32 cellular contexts compared by ENCODE assay signal in genomic region chr4:138826754-138827153, GRCh38.
"Had no signal": no experiment of that assay in that cellular context is flagged by ENCODE, and none has a peak within 500 bp of the region (broad histone marks: within the 10 kb centered on the region; RNA-seq: fewer than 3 reads in every experiment).

No MANE protein-coding gene starts in this region.

- ATAC-seq: activated CD4-positive, alpha-beta T cell treated with anti-CD3 and anti-CD28 coated beads for 36 hours; activated CD8-positive, alpha-beta memory T cell treated with anti-CD3 and anti-CD28 coated beads, Interleukin-2, amount 10 ng/mL, durations not matched to agents 7 days and 5 days; activated CD8-positive, alpha-beta T cell treated with anti-CD3 and anti-CD28 coated beads, Interleukin-2, amount 10 ng/mL, durations not matched to agents 7 days and 5 days; activated naive CD8-positive, alpha-beta T cell treated with anti-CD3 and anti-CD28 coated beads, Interleukin-2, amount 50 U/mL, for 24 hours; T-helper 17 cell had no signal

- DNase-seq: activated CD4-positive, alpha-beta memory T cell treated with anti-CD3 and anti-CD28 coated beads for 36 hours; activated CD4-positive, alpha-beta T cell treated with anti-CD3 and anti-CD28 coated beads for 36 hours; activated CD4-positive, alpha-beta T cell treated with anti-CD3 and anti-CD28 coated beads, Interleukin-2, amount 10 ng/mL, durations not matched to agents 24 days and 14 days; activated CD4-positive, CD25-positive, alpha-beta regulatory T cell; activated CD4-positive, CD25-positive, alpha-beta regulatory T cell treated with anti-CD3 and anti-CD28 coated beads, Interleukin-2, amount 50 U/mL, for 72 hours; activated CD8-positive, alpha-beta memory T cell treated with anti-CD3 and anti-CD28 coated beads, Interleukin-2, amount 10 ng/mL, durations not matched to agents 7 days and 5 days; activated CD8-positive, alpha-beta memory T cell treated with anti-CD3 and anti-CD28 coated beads, Interleukin-2, amount 50 U/mL, for 4 hours; activated CD8-positive, alpha-beta T cell treated with anti-CD3 and anti-CD28 coated beads, Interleukin-2, amount 10 ng/mL, durations not matched to agents 7 days and 5 days; activated effector memory CD4-positive, alpha-beta T cell treated with anti-CD3 and anti-CD28 coated beads, Interleukin-2, amount 50 U/mL, for 16 hours; activated naive CD4-positive, alpha-beta T cell treated with anti-CD3 and anti-CD28 coated beads for 36 hours; activated naive CD8-positive, alpha-beta T cell treated with anti-CD3 and anti-CD28 coated beads for 36 hours; activated naive CD8-positive, alpha-beta T cell treated with anti-CD3 and anti-CD28 coated beads, Interleukin-2, amount 50 U/mL, for 24 hours; activated T-cell treated with anti-CD3 and anti-CD28 coated beads, Interleukin-2, amount 50 U/mL, for 1 hour; activated T-cell treated with anti-CD3 and anti-CD28 coated beads, Interleukin-2, amount 50 U/mL, for 48 hours; adrenal gland; amygdala; brain microvascular endothelial cell; caudate nucleus; cerebellar nuclear complex; colonic mucosa; effector CD8-positive, alpha-beta T cell; foreskin fibroblast; head of caudate nucleus; T-helper 1 cell; T-helper 17 cell; T1000 had no signal

- H3K27me3 ChIP-seq: adrenal gland, ascending aorta, brain microvascular endothelial cell, colonic mucosa had no signal

- H3K4me3 ChIP-seq: adrenal gland, ascending aorta, colonic mucosa had no signal

- H3K27me3 Mint-ChIP-seq: activated CD4-positive, alpha-beta memory T cell treated with anti-CD3 and anti-CD28 coated beads for 36 hours; activated CD8-positive, alpha-beta memory T cell treated with anti-CD3 and anti-CD28 coated beads, Interleukin-2, amount 10 ng/mL, durations not matched to agents 7 days and 5 days; activated naive CD8-positive, alpha-beta T cell treated with anti-CD3 and anti-CD28 coated beads for 36 hours; activated naive CD8-positive, alpha-beta T cell treated with anti-CD3 and anti-CD28 coated beads, Interleukin-2, amount 50 U/mL, for 24 hours had no signal

- H3K27ac Mint-ChIP-seq: activated CD4-positive, alpha-beta memory T cell treated with anti-CD3 and anti-CD28 coated beads for 36 hours; activated CD4-positive, alpha-beta T cell treated with anti-CD3 and anti-CD28 coated beads for 36 hours; activated CD4-positive, alpha-beta T cell treated with anti-CD3 and anti-CD28 coated beads, Interleukin-2, amount 10 ng/mL, durations not matched to agents 24 days and 14 days; activated CD8-positive, alpha-beta memory T cell treated with anti-CD3 and anti-CD28 coated beads, Interleukin-2, amount 10 ng/mL, durations not matched to agents 7 days and 5 days; activated CD8-positive, alpha-beta T cell treated with anti-CD3 and anti-CD28 coated beads, Interleukin-2, amount 10 ng/mL, durations not matched to agents 7 days and 5 days; activated naive CD4-positive, alpha-beta T cell treated with anti-CD3 and anti-CD28 coated beads for 36 hours; activated naive CD4-positive, alpha-beta T cell treated with anti-CD3 and anti-CD28 coated beads, Interleukin-2, amount 50 U/mL, for 24 hours; activated naive CD8-positive, alpha-beta T cell treated with anti-CD3 and anti-CD28 coated beads for 36 hours; activated naive CD8-positive, alpha-beta T cell treated with anti-CD3 and anti-CD28 coated beads, Interleukin-2, amount 50 U/mL, for 24 hours; activated T-helper 1 cell treated with anti-CD3 and anti-CD28 coated beads, Interleukin-12 subunit alpha, Interleukin-12 subunit beta, Interleukin-2, Interleukin-4 antibody, amounts not matched to agents 30 ng/mL and 10 ng/mL and 1 ng/mL, durations not matched to agents 14 hours and 24 hours and 36 hours; activated T-helper 2 cell treated with anti-CD3 and anti-CD28 coated beads, Interferon-gamma antibody, Interleukin-2, Interleukin-4, amounts not matched to agents 10 μg/mL and 5 μg/mL and 100 μg/mL, durations not matched to agents 14 hours and 24 hours and 36 hours; T-helper 17 cell; T-helper 2 cell treated with Interferon-gamma antibody and Interleukin-4, amounts not matched to agents 5 μg/mL and 100 μg/mL, for 36 hours had no signal

- H3K4me1 ChIP-seq: adrenal gland, ascending aorta, colonic mucosa had no signal

- H3K36me3 Mint-ChIP-seq: activated CD4-positive, alpha-beta memory T cell treated with anti-CD3 and anti-CD28 coated beads for 36 hours; activated CD8-positive, alpha-beta memory T cell treated with anti-CD3 and anti-CD28 coated beads, Interleukin-2, amount 10 ng/mL, durations not matched to agents 7 days and 5 days; activated naive CD4-positive, alpha-beta T cell treated with anti-CD3 and anti-CD28 coated beads, Interleukin-2, amount 50 U/mL, for 24 hours; activated naive CD8-positive, alpha-beta T cell treated with anti-CD3 and anti-CD28 coated beads for 36 hours had no signal

- H3K27ac ChIP-seq: adrenal gland, ascending aorta, brain microvascular endothelial cell, colonic mucosa, epithelial cell of prostate had no signal

- H3K4me3 Mint-ChIP-seq: activated CD4-positive, alpha-beta memory T cell treated with anti-CD3 and anti-CD28 coated beads for 36 hours; activated CD4-positive, alpha-beta T cell treated with anti-CD3 and anti-CD28 coated beads for 36 hours; activated CD4-positive, alpha-beta T cell treated with anti-CD3 and anti-CD28 coated beads, Interleukin-2, amount 10 ng/mL, durations not matched to agents 24 days and 14 days; activated CD8-positive, alpha-beta memory T cell treated with anti-CD3 and anti-CD28 coated beads, Interleukin-2, amount 10 ng/mL, durations not matched to agents 7 days and 5 days; activated CD8-positive, alpha-beta T cell treated with anti-CD3 and anti-CD28 coated beads, Interleukin-2, amount 10 ng/mL, durations not matched to agents 7 days and 5 days; activated naive CD4-positive, alpha-beta T cell treated with anti-CD3 and anti-CD28 coated beads for 36 hours; activated naive CD4-positive, alpha-beta T cell treated with anti-CD3 and anti-CD28 coated beads, Interleukin-2, amount 50 U/mL, for 24 hours; activated naive CD8-positive, alpha-beta T cell treated with anti-CD3 and anti-CD28 coated beads for 36 hours; activated naive CD8-positive, alpha-beta T cell treated with anti-CD3 and anti-CD28 coated beads, Interleukin-2, amount 50 U/mL, for 24 hours; activated T-helper 1 cell treated with anti-CD3 and anti-CD28 coated beads, Interleukin-12 subunit alpha, Interleukin-12 subunit beta, Interleukin-2, Interleukin-4 antibody, amounts not matched to agents 30 ng/mL and 10 ng/mL and 1 ng/mL, durations not matched to agents 14 hours and 24 hours and 36 hours; T-helper 17 cell; T-helper 2 cell treated with Interferon-gamma antibody and Interleukin-4, amounts not matched to agents 5 μg/mL and 100 μg/mL, for 36 hours had no signal

- H3K36me3 ChIP-seq: adrenal gland, ascending aorta, brain microvascular endothelial cell, colonic mucosa had no signal

- H3K9me3 ChIP-seq: adrenal gland, ascending aorta, colonic mucosa had no signal

- H3K4me1 Mint-ChIP-seq: activated CD4-positive, alpha-beta T cell treated with anti-CD3 and anti-CD28 coated beads for 36 hours; activated CD4-positive, alpha-beta T cell treated with anti-CD3 and anti-CD28 coated beads, Interleukin-2, amount 10 ng/mL, durations not matched to agents 24 days and 14 days; activated CD8-positive, alpha-beta memory T cell treated with anti-CD3 and anti-CD28 coated beads, Interleukin-2, amount 10 ng/mL, durations not matched to agents 7 days and 5 days; activated naive CD4-positive, alpha-beta T cell treated with anti-CD3 and anti-CD28 coated beads, Interleukin-2, amount 50 U/mL, for 24 hours; activated naive CD8-positive, alpha-beta T cell treated with anti-CD3 and anti-CD28 coated beads for 36 hours; activated naive CD8-positive, alpha-beta T cell treated with anti-CD3 and anti-CD28 coated beads, Interleukin-2, amount 50 U/mL, for 24 hours; T-helper 17 cell had no signal

- H3K9me3 Mint-ChIP-seq: activated CD4-positive, alpha-beta memory T cell treated with anti-CD3 and anti-CD28 coated beads for 36 hours; activated CD4-positive, alpha-beta T cell treated with anti-CD3 and anti-CD28 coated beads, Interleukin-2, amount 10 ng/mL, durations not matched to agents 24 days and 14 days; activated naive CD4-positive, alpha-beta T cell treated with anti-CD3 and anti-CD28 coated beads for 36 hours; activated naive CD4-positive, alpha-beta T cell treated with anti-CD3 and anti-CD28 coated beads, Interleukin-2, amount 50 U/mL, for 24 hours; activated naive CD8-positive, alpha-beta T cell treated with anti-CD3 and anti-CD28 coated beads for 36 hours; activated naive CD8-positive, alpha-beta T cell treated with anti-CD3 and anti-CD28 coated beads, Interleukin-2, amount 50 U/mL, for 24 hours; activated T-helper 1 cell treated with anti-CD3 and anti-CD28 coated beads, Interleukin-12 subunit alpha, Interleukin-12 subunit beta, Interleukin-2, Interleukin-4 antibody, amounts not matched to agents 30 ng/mL and 10 ng/mL and 1 ng/mL, durations not matched to agents 14 hours and 24 hours and 36 hours; activated T-helper 2 cell treated with anti-CD3 and anti-CD28 coated beads, Interferon-gamma antibody, Interleukin-2, Interleukin-4, amounts not matched to agents 10 μg/mL and 5 μg/mL and 100 μg/mL, durations not matched to agents 14 hours and 24 hours and 36 hours; T-helper 2 cell treated with Interferon-gamma antibody and Interleukin-4, amounts not matched to agents 5 μg/mL and 100 μg/mL, for 36 hours had no signal
